In the genomic region with DNA sequence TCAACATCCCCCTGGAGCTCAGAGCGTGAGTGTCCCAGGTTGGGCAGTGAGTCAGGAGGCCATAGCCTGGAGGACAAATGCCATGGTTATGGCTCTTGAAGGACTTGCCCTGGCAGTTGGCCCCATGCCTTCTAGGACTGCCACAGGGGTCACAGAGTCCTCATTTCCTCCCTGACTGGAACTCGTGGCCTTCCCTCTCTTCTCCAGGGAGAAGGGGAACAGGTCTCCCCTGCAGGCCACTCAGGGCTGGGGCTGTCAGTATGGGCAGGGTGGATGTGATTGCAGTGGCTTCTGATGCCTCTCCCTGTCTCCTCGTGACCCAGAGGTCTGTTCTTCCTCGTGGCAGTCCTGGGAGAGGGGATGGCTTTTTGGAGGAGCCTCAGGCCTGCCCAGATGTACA, we compare ENCODE assay signal across 5 cellular contexts.
"Had no signal": no experiment of that assay in that cellular context is flagged by ENCODE, and none has a peak within 500 bp of the region (broad histone marks: within the 10 kb centered on the region; RNA-seq: fewer than 3 reads in every experiment).

No MANE protein-coding gene starts in this region.

- DNase-seq: GM23248, GOT3, H7, HCEC 1CT, IMR-90 had no signal
